ENCODE assay signal across 3 cellular contexts in genomic region chr4:16250665-16251365, GRCh38.
TF ChIP-seq lines count a peak whose summit lies in the region.

No MANE protein-coding gene starts in this region.

TF ChIP-seq in IMR-90, 13 proteins besides CTCF, POLR2A, EP300 and RAD21:
- TF ChIP-seq MAZ (IDR thresholded peaks at IDR 0.05; ENCODE audit: borderline replicate concordance, low read depth, low read length) (no peak), CEBPB (IDR thresholded peaks at IDR 0.05; ENCODE audit: low read depth, low read length) (no peak), ELK1 (IDR thresholded peaks at IDR 0.05; ENCODE audit: borderline replicate concordance, low read depth, low read length) (no peak)
TF ChIP-seq in IMR-90: peak in this region for 0.

TF ChIP-seq in K562, 482 proteins besides CTCF, POLR2A, EP300 and RAD21:
- peak; percentile 59 for TF ChIP-seq RFX1 (IDR thresholded peaks at IDR 0.05)
- TF ChIP-seq UBTF (IDR thresholded peaks at IDR 0.05; ENCODE audit: borderline replicate concordance in 1 of 2, low read depth in 2 of 2, low read length in 2 of 2) = no peak
TF ChIP-seq in K562: peak in this region for 1.

TF ChIP-seq in HepG2, 621 proteins besides CTCF, POLR2A, EP300 and RAD21 (continues in another document):
- no peak for TF ChIP-seq TBP (CRISPR knock-in tag; IDR thresholded peaks at IDR 0.05)
- no peak for TF ChIP-seq CC2D1A (CRISPR knock-in tag; IDR thresholded peaks at IDR 0.05)
- peak; percentile 65; the same call in 1 of the 2 replicates for TF ChIP-seq ZKSCAN8 (CRISPR knock-in tag; IDR thresholded peaks at IDR 0.05; ENCODE audit: borderline replicate concordance)
- peak; percentile 56; the same call in 1 of the 2 replicates for TF ChIP-seq ISL2 (CRISPR knock-in tag; IDR thresholded peaks at IDR 0.05)
- TF ChIP-seq ZFP1 (CRISPR knock-in tag; IDR thresholded peaks at IDR 0.05) = no peak
- TF ChIP-seq ZNF646 (CRISPR knock-in tag; IDR thresholded peaks at IDR 0.05) = no peak
- no peak for TF ChIP-seq ZNF512 (CRISPR knock-in tag; IDR thresholded peaks at IDR 0.05)
- no peak for TF ChIP-seq HNRNPLL (IDR thresholded peaks at IDR 0.05; ENCODE audit: low read depth, low read length, poor library complexity, severe bottlenecking)
- TF ChIP-seq, protein P1, sequence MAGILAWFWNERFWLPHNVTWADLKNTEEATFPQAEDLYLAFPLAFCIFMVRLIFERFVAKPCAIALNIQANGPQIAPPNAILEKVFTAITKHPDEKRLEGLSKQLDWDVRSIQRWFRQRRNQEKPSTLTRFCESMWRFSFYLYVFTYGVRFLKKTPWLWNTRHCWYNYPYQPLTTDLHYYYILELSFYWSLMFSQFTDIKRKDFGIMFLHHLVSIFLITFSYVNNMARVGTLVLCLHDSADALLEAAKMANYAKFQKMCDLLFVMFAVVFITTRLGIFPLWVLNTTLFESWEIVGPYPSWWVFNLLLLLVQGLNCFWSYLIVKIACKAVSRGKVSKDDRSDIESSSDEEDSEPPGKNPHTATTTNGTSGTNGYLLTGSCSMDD (CRISPR knock-in tag; IDR thresholded peaks at IDR 0.05) = no peak
- TF ChIP-seq NFE2L2 (IDR thresholded peaks at IDR 0.05; ENCODE audit: low read length) = no peak
- TF ChIP-seq HOXA3 (CRISPR knock-in tag; IDR thresholded peaks at IDR 0.05) = 0 out of 2 replicates have a peak, but pooled peaks have one; percentile 40
- peak; percentile 31; the same call in 1 of the 2 replicates for TF ChIP-seq NFIC (IDR thresholded peaks at IDR 0.05; ENCODE audit: low read length)
- TF ChIP-seq NFE2 (CRISPR knock-in tag; IDR thresholded peaks at IDR 0.05) = no peak
- TF ChIP-seq MTF2 (CRISPR knock-in tag; IDR thresholded peaks at IDR 0.05; ENCODE audit: borderline replicate concordance) = no peak
- no peak for TF ChIP-seq KDM4B (CRISPR knock-in tag; IDR thresholded peaks at IDR 0.05)
- 0 out of 2 replicates have a peak, but pooled peaks have one; percentile 52 for TF ChIP-seq JUN (CRISPR knock-in tag; IDR thresholded peaks at IDR 0.05)
- no peak for TF ChIP-seq RBFOX2 (IDR thresholded peaks at IDR 0.05; ENCODE audit: low read depth, low read length)
- no peak for TF ChIP-seq FIP1L1 (IDR thresholded peaks at IDR 0.05; ENCODE audit: borderline replicate concordance, insufficient read depth, low read depth, low read length)
- no peak for TF ChIP-seq ZNF556 (CRISPR knock-in tag; IDR thresholded peaks at IDR 0.05; ENCODE audit: borderline replicate concordance)
- TF ChIP-seq PTBP1 (IDR thresholded peaks at IDR 0.05; ENCODE audit: low read depth, low read length, poor library complexity, severe bottlenecking) = no peak
- TF ChIP-seq, protein P2, sequence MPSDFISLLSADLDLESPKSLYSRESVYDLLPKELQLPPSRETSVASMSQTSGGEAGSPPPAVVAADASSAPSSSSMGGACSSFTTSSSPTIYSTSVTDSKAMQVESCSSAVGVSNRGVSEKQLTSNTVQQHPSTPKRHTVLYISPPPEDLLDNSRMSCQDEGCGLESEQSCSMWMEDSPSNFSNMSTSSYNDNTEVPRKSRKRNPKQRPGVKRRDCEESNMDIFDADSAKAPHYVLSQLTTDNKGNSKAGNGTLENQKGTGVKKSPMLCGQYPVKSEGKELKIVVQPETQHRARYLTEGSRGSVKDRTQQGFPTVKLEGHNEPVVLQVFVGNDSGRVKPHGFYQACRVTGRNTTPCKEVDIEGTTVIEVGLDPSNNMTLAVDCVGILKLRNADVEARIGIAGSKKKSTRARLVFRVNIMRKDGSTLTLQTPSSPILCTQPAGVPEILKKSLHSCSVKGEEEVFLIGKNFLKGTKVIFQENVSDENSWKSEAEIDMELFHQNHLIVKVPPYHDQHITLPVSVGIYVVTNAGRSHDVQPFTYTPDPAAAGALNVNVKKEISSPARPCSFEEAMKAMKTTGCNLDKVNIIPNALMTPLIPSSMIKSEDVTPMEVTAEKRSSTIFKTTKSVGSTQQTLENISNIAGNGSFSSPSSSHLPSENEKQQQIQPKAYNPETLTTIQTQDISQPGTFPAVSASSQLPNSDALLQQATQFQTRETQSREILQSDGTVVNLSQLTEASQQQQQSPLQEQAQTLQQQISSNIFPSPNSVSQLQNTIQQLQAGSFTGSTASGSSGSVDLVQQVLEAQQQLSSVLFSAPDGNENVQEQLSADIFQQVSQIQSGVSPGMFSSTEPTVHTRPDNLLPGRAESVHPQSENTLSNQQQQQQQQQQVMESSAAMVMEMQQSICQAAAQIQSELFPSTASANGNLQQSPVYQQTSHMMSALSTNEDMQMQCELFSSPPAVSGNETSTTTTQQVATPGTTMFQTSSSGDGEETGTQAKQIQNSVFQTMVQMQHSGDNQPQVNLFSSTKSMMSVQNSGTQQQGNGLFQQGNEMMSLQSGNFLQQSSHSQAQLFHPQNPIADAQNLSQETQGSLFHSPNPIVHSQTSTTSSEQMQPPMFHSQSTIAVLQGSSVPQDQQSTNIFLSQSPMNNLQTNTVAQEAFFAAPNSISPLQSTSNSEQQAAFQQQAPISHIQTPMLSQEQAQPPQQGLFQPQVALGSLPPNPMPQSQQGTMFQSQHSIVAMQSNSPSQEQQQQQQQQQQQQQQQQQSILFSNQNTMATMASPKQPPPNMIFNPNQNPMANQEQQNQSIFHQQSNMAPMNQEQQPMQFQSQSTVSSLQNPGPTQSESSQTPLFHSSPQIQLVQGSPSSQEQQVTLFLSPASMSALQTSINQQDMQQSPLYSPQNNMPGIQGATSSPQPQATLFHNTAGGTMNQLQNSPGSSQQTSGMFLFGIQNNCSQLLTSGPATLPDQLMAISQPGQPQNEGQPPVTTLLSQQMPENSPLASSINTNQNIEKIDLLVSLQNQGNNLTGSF (CRISPR knock-in tag; IDR thresholded peaks at IDR 0.05) = no peak
- no peak for TF ChIP-seq ZNF275 (CRISPR knock-in tag; IDR thresholded peaks at IDR 0.05; ENCODE audit: borderline replicate concordance)
- no peak for TF ChIP-seq HNRNPL (IDR thresholded peaks at IDR 0.05; ENCODE audit: low read depth, low read length)
- TF ChIP-seq, protein P3, sequence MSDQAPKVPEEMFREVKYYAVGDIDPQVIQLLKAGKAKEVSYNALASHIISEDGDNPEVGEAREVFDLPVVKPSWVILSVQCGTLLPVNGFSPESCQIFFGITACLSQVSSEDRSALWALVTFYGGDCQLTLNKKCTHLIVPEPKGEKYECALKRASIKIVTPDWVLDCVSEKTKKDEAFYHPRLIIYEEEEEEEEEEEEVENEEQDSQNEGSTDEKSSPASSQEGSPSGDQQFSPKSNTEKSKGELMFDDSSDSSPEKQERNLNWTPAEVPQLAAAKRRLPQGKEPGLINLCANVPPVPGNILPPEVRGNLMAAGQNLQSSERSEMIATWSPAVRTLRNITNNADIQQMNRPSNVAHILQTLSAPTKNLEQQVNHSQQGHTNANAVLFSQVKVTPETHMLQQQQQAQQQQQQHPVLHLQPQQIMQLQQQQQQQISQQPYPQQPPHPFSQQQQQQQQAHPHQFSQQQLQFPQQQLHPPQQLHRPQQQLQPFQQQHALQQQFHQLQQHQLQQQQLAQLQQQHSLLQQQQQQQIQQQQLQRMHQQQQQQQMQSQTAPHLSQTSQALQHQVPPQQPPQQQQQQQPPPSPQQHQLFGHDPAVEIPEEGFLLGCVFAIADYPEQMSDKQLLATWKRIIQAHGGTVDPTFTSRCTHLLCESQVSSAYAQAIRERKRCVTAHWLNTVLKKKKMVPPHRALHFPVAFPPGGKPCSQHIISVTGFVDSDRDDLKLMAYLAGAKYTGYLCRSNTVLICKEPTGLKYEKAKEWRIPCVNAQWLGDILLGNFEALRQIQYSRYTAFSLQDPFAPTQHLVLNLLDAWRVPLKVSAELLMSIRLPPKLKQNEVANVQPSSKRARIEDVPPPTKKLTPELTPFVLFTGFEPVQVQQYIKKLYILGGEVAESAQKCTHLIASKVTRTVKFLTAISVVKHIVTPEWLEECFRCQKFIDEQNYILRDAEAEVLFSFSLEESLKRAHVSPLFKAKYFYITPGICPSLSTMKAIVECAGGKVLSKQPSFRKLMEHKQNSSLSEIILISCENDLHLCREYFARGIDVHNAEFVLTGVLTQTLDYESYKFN (CRISPR knock-in tag; conservative IDR thresholded peaks at IDR 0.05) = peak; percentile 78
- no peak for TF ChIP-seq ZNF496 (CRISPR knock-in tag; IDR thresholded peaks at IDR 0.05; ENCODE audit: insufficient replicate concordance)
- TF ChIP-seq, protein P4, sequence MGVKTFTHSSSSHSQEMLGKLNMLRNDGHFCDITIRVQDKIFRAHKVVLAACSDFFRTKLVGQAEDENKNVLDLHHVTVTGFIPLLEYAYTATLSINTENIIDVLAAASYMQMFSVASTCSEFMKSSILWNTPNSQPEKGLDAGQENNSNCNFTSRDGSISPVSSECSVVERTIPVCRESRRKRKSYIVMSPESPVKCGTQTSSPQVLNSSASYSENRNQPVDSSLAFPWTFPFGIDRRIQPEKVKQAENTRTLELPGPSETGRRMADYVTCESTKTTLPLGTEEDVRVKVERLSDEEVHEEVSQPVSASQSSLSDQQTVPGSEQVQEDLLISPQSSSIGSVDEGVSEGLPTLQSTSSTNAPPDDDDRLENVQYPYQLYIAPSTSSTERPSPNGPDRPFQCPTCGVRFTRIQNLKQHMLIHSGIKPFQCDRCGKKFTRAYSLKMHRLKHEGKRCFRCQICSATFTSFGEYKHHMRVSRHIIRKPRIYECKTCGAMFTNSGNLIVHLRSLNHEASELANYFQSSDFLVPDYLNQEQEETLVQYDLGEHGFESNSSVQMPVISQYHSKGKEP (CRISPR knock-in tag; IDR thresholded peaks at IDR 0.05) = no peak
- 0 out of 2 replicates have a peak, but pooled peaks have one; percentile 23 for TF ChIP-seq DPF2 (CRISPR knock-in tag; IDR thresholded peaks at IDR 0.05; ENCODE audit: borderline replicate concordance, low read depth)
- no peak for TF ChIP-seq CCDC6 (CRISPR knock-in tag; IDR thresholded peaks at IDR 0.05)
- no peak for TF ChIP-seq MTF1 (CRISPR knock-in tag; IDR thresholded peaks at IDR 0.05)
- no peak for TF ChIP-seq ZFP62 (CRISPR knock-in tag; IDR thresholded peaks at IDR 0.05)
- no peak for TF ChIP-seq KLF9 (CRISPR knock-in tag; IDR thresholded peaks at IDR 0.05; ENCODE audit: low read depth)
- TF ChIP-seq, protein P5, sequence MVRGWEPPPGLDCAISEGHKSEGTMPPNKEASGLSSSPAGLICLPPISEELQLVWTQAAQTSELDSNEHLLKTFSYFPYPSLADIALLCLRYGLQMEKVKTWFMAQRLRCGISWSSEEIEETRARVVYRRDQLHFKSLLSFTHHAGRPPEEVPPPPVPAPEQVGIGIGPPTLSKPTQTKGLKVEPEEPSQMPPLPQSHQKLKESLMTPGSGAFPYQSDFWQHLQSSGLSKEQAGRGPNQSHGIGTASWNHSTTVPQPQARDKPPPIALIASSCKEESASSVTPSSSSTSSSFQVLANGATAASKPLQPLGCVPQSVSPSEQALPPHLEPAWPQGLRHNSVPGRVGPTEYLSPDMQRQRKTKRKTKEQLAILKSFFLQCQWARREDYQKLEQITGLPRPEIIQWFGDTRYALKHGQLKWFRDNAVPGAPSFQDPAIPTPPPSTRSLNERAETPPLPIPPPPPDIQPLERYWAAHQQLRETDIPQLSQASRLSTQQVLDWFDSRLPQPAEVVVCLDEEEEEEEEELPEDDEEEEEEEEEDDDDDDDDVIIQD (CRISPR knock-in tag; IDR thresholded peaks at IDR 0.05; ENCODE audit: low read depth) = no peak; the same call in 1 of the 2 replicates
